In the genomic region with DNA sequence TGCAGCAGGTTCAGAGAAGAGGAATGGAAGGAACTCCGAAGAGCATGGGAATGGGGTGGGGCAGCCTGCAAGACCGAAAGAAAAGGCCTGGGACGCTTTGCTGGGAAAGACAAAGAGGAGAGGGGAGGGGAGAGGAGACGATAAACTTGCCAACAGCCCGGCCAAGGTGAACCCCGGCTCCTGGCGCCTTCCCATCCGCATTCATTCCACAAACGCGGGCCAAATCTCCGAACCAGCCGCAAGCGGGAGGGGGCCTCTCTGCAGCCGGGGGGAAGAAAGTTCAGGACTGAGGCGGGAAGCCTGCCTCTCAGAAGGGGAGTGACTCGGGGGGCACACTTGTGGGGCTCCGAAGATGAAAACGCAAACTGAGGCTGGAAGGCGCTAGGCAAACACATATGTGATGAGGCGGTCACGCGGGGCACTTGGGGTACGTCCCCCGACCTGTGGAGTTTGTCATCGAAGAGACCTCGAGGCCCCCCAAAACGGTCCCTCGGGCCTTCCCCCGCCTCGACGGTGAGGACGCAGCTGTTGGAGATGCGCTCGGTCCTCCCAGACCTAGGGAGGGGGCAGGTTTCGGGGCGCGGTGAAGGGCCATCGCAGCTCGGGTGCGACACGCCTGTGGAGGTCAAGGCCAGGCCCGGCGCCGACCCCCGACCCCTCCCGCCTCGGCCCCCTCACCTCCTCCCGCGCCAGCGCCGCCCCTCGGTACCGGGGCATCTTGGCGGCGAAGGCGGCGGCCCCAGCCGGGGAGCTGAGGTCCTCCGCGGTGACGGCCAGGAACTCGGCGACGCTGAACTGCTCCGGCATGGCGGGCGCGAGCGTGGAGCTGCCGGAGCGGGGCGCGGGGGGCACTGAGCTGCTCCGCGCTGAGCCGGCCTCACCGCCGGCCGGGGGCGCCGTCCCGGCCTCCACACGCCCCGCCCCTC, we compare ENCODE assay signal across 8 cellular contexts. TPM values are rescaled to one million over a fixed set of nuclear protein-coding genes. Genes with fewer than 3 reads are reported as not detected.
DNase-seq lines count a peak whose midpoint lies in the region; ATAC-seq and TF ChIP-seq lines count a peak whose summit lies in the region.

ASAP3 (minus strand) TSS at position 853 of the 926 bp plus-strand sequence; CDS start at position 807, 46 bp downstream.

- CTCF ChIA-PET in Calu3 (lab: Charles Lee), result interaction anchor here (0.6 to 1.7 kb wide), 7 partner anchors 9 to 56 kb away, joined by 3 to 5 read pairs (median 4); no protein-coding TSS in a partner anchor

- H3K27me3 ChIP-seq in foreskin keratinocyte, result peaks cover 7% of the 10 kb centered on the region

- H3K36me3 Mint-ChIP-seq in Calu3 (ENCODE audit: insufficient read depth, unreplicated experiment) (peaks cover 19% of the 10 kb centered on the region), neural crest cell (ENCODE audit: low read depth) (no peaks in the 10 kb centered on the region)
- H3K36me3 Mint-ChIP-seq in activated T-cell treated with anti-CD3 and anti-CD28 coated beads, Interleukin-2, amount 50 U/mL, for 24 hours (ENCODE audit: low read depth), result no peaks in the 10 kb centered on the region

- no peak for TF ChIP-seq CTCF in Calu3 (IDR thresholded peaks at IDR 0.05; ENCODE audit: unreplicated experiment)
- peak; percentile 36 for TF ChIP-seq CTCF in foreskin keratinocyte (conservative IDR thresholded peaks at IDR 0.05)
- no peak for TF ChIP-seq CTCF in neural crest cell (conservative IDR thresholded peaks at IDR 0.05)

- ATAC-seq in foreskin keratinocyte (peak; percentile 5), HG02870 (IDR thresholded peaks at IDR 0.05; ENCODE audit: unreplicated experiment) (no peak), HG02938 (IDR thresholded peaks at IDR 0.05; ENCODE audit: unreplicated experiment) (no peak)

- H3K9me3 Mint-ChIP-seq in Calu3 (ENCODE audit: low read depth, unreplicated experiment) (no peaks in the 10 kb centered on the region), neural crest cell (no peaks in the 10 kb centered on the region)
- H3K9me3 Mint-ChIP-seq in activated T-cell treated with anti-CD3 and anti-CD28 coated beads, Interleukin-2, amount 50 U/mL, for 24 hours, result no peaks in the 10 kb centered on the region

- H3K27me3 Mint-ChIP-seq in Calu3 (ENCODE audit: unreplicated experiment) (peaks cover 27% of the 10 kb centered on the region), neural crest cell (ENCODE audit: low read depth) (peaks cover 12% of the 10 kb centered on the region)
- H3K27me3 Mint-ChIP-seq in activated T-cell treated with anti-CD3 and anti-CD28 coated beads, Interleukin-2, amount 50 U/mL, for 24 hours, result peaks cover 26% of the 10 kb centered on the region

- H3K27ac Mint-ChIP-seq in Calu3 (ENCODE audit: unreplicated experiment) (peak within 1 kb of the TSS; percentile 73), neural crest cell (ENCODE audit: unreplicated experiment) (peak within 1 kb of the TSS; percentile 97)
- H3K27ac Mint-ChIP-seq in activated T-cell treated with anti-CD3 and anti-CD28 coated beads, Interleukin-2, amount 50 U/mL, for 24 hours, result peak within 1 kb of the TSS; percentile 84

- H3K4me1 ChIP-seq in foreskin keratinocyte, result no peaks in the 10 kb centered on the region

- H3K4me1 Mint-ChIP-seq in Calu3 (ENCODE audit: low read depth, unreplicated experiment) (peaks cover 16% of the 10 kb centered on the region), neural crest cell (peaks cover 48% of the 10 kb centered on the region)
- H3K4me1 Mint-ChIP-seq in activated T-cell treated with anti-CD3 and anti-CD28 coated beads, Interleukin-2, amount 50 U/mL, for 24 hours (ENCODE audit: low read depth), result peaks cover 24% of the 10 kb centered on the region

- peak within 1 kb of the TSS; percentile 77 for H3K4me3 Mint-ChIP-seq in Calu3 (ENCODE audit: low read depth, unreplicated experiment)
- H3K4me3 Mint-ChIP-seq in activated T-cell treated with anti-CD3 and anti-CD28 coated beads, Interleukin-2, amount 50 U/mL, for 24 hours, result peak within 1 kb of the TSS; percentile 79
- H3K4me3 Mint-ChIP-seq in neural crest cell, result peak within 1 kb of the TSS; percentile 93

- peak; percentile 14 for DNase-seq in Calu3
- peak; percentile 24 for DNase-seq in HK-2 (ENCODE audit: unreplicated experiment)
- no peak for DNase-seq in activated T-cell treated with anti-CD3 and anti-CD28 coated beads, Interleukin-2, amount 50 U/mL, for 24 hours
- peak in 1 of 2 donors; percentile 11 for DNase-seq in foreskin keratinocyte
- DNase-seq in neural crest cell (ENCODE audit: low read depth, low spot score), result peak; percentile 23
- DNase-seq in inferior parietal cortex (ENCODE audit: extremely low spot score), result no peak

- intact Hi-C loops in Calu3 (cut with micrococcal nuclease; ENCODE audit: unreplicated experiment), result no loop called here

- no TSS peak for BruUV-seq in Calu3 (replicated peaks; lab: Mats Ljungman, UMichigan)

- H3K27ac ChIP-seq in foreskin keratinocyte, result peak within 1 kb of the TSS; percentile 71

RNA-seq across cellular contexts. Expression of gene ASAP3, which starts in this region (rescaled TPM):
- total RNA-seq in Calu3 (2022), result 2.9 and 3.5 TPM in 2 replicates
- total RNA-seq in foreskin keratinocyte, result 8.8 and 10.6 TPM in 2 replicates
- polyA plus RNA-seq in foreskin keratinocyte, result 5.1 and 6.5 TPM in 2 replicates
- total RNA-seq in neural crest cell, result 45.5 and 45.8 TPM in 2 replicates

Comparison
In these comparisons a context has a peak if more than half of its experiments do, and no peak if none do; other contexts are left out.
1. DNase-seq: peak in Calu3 (single experiment), HK-2 (single experiment) and neural crest cell (single experiment); none in activated T-cell treated with anti-CD3 and anti-CD28 coated beads, Interleukin-2, amount 50 U/mL, for 24 hours (single experiment) and inferior parietal cortex (single experiment).
2. Peak in every context shown above with its lines, with median percentiles within 50 percentile points of each other: H3K27ac Mint-ChIP-seq and H3K4me3 Mint-ChIP-seq.